ENCODE assay signal across 16 cellular contexts in the genomic region with DNA sequence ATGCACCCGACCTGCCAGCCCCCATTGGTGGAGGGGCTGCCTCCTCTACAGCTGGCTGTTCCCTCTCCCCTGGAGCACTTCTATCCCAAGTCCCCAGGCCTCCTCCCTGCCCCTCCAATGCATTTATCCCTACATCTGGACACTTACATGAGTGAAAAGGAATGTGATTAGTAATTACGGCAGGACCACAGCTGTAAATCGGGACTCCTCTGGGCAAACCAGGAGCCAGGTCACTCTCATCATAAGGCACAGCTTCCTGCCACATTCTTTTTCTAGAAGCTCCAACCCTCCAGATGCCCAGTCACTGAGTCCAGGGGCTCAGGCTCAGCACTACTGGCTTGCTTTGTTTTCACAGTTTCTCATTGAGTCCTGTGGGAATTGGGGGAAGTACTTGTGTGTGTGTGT.
DNase-seq lines count a peak whose midpoint lies in the region; ATAC-seq and TF ChIP-seq lines count a peak whose summit lies in the region.
"Had no signal": no experiment of that assay in that cellular context is flagged by ENCODE, and none has a peak within 500 bp of the region (broad histone marks: within the 10 kb centered on the region; RNA-seq: fewer than 3 reads in every experiment).

No MANE protein-coding gene starts in this region.

- H3K36me3 ChIP-seq in RWPE2 (ENCODE audit: low read depth): peaks cover 44% of the 10 kb centered on the region
- H3K36me3 ChIP-seq: lower lobe of right lung had no signal

- TF ChIP-seq CTCF in RWPE2 (IDR thresholded peaks at IDR 0.05; ENCODE audit: poor library complexity, severe bottlenecking) (no peak), fibroblast of mammary gland (conservative IDR thresholded peaks at IDR 0.05; ENCODE audit: control insufficient read depth, insufficient read depth, low read depth, low read length) (no peak)

- ATAC-seq in RWPE2 (ENCODE audit: low read depth): peak; percentile 49
- no peak for ATAC-seq in HG03025 (IDR thresholded peaks at IDR 0.05; ENCODE audit: low FRiP score, unreplicated experiment)
- no peak for ATAC-seq in GM18520 (IDR thresholded peaks at IDR 0.05; ENCODE audit: unreplicated experiment)
- ATAC-seq: lower lobe of right lung, SK-N-SH treated with all-trans-retinoic acid at 6 μM for 48 hours had no signal

- DNase-seq in GM04503 (ENCODE audit: low read depth) (peak; percentile 68), RWPE2 (ENCODE audit: low spot score) (no peak), fibroblast of mammary gland (ENCODE audit: low read depth) (peak; percentile 83), skeletal muscle cell (ENCODE audit: low read depth) (peak; percentile 76)
- DNase-seq in stimulated activated CD8-positive, alpha-beta memory T cell treated with anti-CD3 and anti-CD28 coated beads, Interleukin-4, amount 100 ng/mL, for 48 hours: no peak
- DNase-seq: activated T-cell treated with anti-CD3 and anti-CD28 coated beads for 4 hours, anterior cingulate cortex, Caco-2, hypothalamus, lower lobe of right lung, NCI-H2081, nucleus accumbens had no signal

- H3K4me3 ChIP-seq in RWPE2 (ENCODE audit: severe bottlenecking) (no peak overlapping the region), fibroblast of mammary gland (ENCODE audit: control insufficient read depth, low read depth, low read length) (no peak overlapping the region), skeletal muscle cell (ENCODE audit: low read depth, low read length) (no peak overlapping the region)
- H3K4me3 ChIP-seq: lower lobe of right lung, smooth muscle cell had no signal

- no peaks in the 10 kb centered on the region for H3K9me3 ChIP-seq in RWPE2 (ENCODE audit: severe bottlenecking)
- H3K9me3 ChIP-seq: Caco-2, lower lobe of right lung had no signal

- peaks cover 16% of the 10 kb centered on the region for H3K4me1 ChIP-seq in RWPE2 (ENCODE audit: insufficient read depth, poor library complexity, severe bottlenecking)

- H3K27ac ChIP-seq in RWPE2 (ENCODE audit: poor library complexity, severe bottlenecking): peak overlapping the region; percentile 55
- H3K27ac ChIP-seq: lower lobe of right lung had no signal

- H3K27me3 ChIP-seq in RWPE2 (ENCODE audit: insufficient read depth, poor library complexity, severe bottlenecking): no peaks in the 10 kb centered on the region

Comparison
In these comparisons a context has a peak if more than half of its experiments do, and no peak if none do; other contexts are left out.
1. DNase-seq: peak in GM04503 (single experiment), fibroblast of mammary gland (single experiment) and skeletal muscle cell (single experiment); none in RWPE2 (single experiment) and stimulated activated CD8-positive, alpha-beta memory T cell treated with anti-CD3 and anti-CD28 coated beads, Interleukin-4, amount 100 ng/mL, for 48 hours (single experiment).